ENCODE assay signal across 24 cellular contexts in the genomic region with DNA sequence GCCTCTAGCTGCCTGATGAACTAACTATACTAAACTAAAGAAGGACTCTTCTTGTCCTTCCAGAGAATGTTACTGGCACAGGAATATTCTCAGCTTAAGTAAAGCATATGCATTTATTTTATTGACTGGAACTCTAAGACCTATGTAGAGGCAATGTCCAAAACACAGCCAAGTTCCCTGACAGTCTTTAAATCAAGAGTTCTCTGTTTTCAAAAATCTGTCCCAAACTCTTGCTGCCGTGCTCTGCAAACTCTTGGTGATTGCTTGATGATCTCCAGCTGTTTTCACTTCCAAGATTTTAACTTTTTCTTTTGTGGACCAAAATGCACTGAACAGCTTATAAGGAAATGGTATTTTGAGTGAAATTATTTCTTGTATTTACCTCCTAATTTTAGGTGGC.
"Had no signal": no experiment of that assay in that cellular context is flagged by ENCODE, and none has a peak within 500 bp of the region (broad histone marks: within the 10 kb centered on the region; RNA-seq: fewer than 3 reads in every experiment).

No MANE protein-coding gene starts in this region.

- ATAC-seq: naive thymus-derived CD8-positive, alpha-beta T cell; natural killer cell treated with Interleukin-12 subunit alpha and Interleukin-12 subunit beta and Interleukin-15 and Interleukin-18, amount 100 ng/mL, for 72 hours; psoas muscle; right cardiac atrium; sciatic nerve; stimulated activated memory B cell treated with anti-CD40 and anti-IgM and Interleukin-4, amounts not matched to agents 10 μg/mL and 1 μg/mL and 100 μg/mL, for 72 hours; stimulated activated naive CD8-positive, alpha-beta T cell treated with anti-CD3 and anti-CD28 coated beads, Interleukin-15, amount 100 ng/mL, for 72 hours; stimulated activated naive CD8-positive, alpha-beta T cell treated with anti-CD3 and anti-CD28 coated beads, Interleukin-15, Interleukin-2, amounts not matched to agents 100 U/mL and 50 U/mL, for 24 hours; upper lobe of right lung had no signal

- DNase-seq: naive thymus-derived CD8-positive, alpha-beta T cell; occipital lobe; ovary; posterior cingulate gyrus; psoas muscle; right cardiac atrium; spleen; stimulated activated CD4-positive, alpha-beta T cell treated with anti-CD3 and anti-CD28 coated beads, Interleukin-12 subunit alpha, Interleukin-12 subunit beta, amount 100 ng/mL, for 4 hours; stimulated activated CD4-positive, alpha-beta T cell treated with anti-CD3 and anti-CD28 coated beads, Interleukin-1b, Interleukin-23, amount 100 ng/mL, for 48 hours; stimulated activated CD4-positive, alpha-beta T cell treated with anti-CD3 and anti-CD28 coated beads, Interleukin-4, amount 100 ng/mL, for 1 hour; stimulated activated CD4-positive, alpha-beta T cell treated with anti-CD3 and anti-CD28 coated beads, Interleukin-4, amount 100 ng/mL, for 4 hours; stimulated activated CD8-positive, alpha-beta memory T cell treated with anti-CD3 and anti-CD28 coated beads, Interleukin-4, amount 100 ng/mL, for 48 hours; stimulated activated naive CD4-positive, alpha-beta T cell; stimulated activated naive CD8-positive, alpha-beta T cell treated with anti-CD3 and anti-CD28 coated beads, Interleukin-15, amount 100 ng/mL, for 72 hours; stimulated activated naive CD8-positive, alpha-beta T cell treated with anti-CD3 and anti-CD28 coated beads, Interleukin-15, Interleukin-2, amounts not matched to agents 100 U/mL and 50 U/mL, for 24 hours; substantia nigra; testis; tibial artery; transverse colon; upper lobe of right lung; uterus had no signal
